ENCODE assay signal across 8 cellular contexts in genomic region chr15:45705510-45706473, GRCh38.
A peak's percentile ranks its signal among the peaks of the same experiment; 100 is the strongest.
DNase-seq lines count a peak whose midpoint lies in the region; ATAC-seq and TF ChIP-seq lines count a peak whose summit lies in the region.

No MANE protein-coding gene starts in this region.

- ATAC-seq in GM19351 (IDR thresholded peaks at IDR 0.05; ENCODE audit: unreplicated experiment) = peak; percentile 89
- ATAC-seq in HG03520 (IDR thresholded peaks at IDR 0.05; ENCODE audit: unreplicated experiment) = peak; percentile 68
- peak; percentile 86 for ATAC-seq in lung (ENCODE audit: insufficient read depth, low FRiP score)

- H3K4me3 ChIP-seq in ectodermal cell (ENCODE audit: insufficient read depth, low read depth, low read length) (peak overlapping the region; percentile 61), lung (peak overlapping the region; percentile 19)

- TF ChIP-seq CTCF in C4-2B (conservative IDR thresholded peaks at IDR 0.05) = peak; percentile 93
- peak; percentile 86 for TF ChIP-seq CTCF in lung (IDR thresholded peaks at IDR 0.05; ENCODE audit: control extremely low read depth, extremely low read depth)

- H3K9me3 ChIP-seq in ectodermal cell (ENCODE audit: control insufficient read depth, low read length) (no peaks in the 10 kb centered on the region), lung (ENCODE audit: control insufficient read depth in 2 of 2, insufficient read depth in 1 of 2, low read length in 1 of 2) (peaks cover 0 to 3% of the 10 kb centered on the region in 2 donors)

- H3K4me1 ChIP-seq in ectodermal cell (ENCODE audit: control insufficient read depth, insufficient read depth, low read length) (peaks cover 7% of the 10 kb centered on the region), lung (ENCODE audit: control insufficient read depth in 2 of 2, insufficient read depth in 2 of 2, low read length in 2 of 2) (peaks cover 0 to 6% of the 10 kb centered on the region in 2 donors)

- H3K27me3 ChIP-seq in ectodermal cell (ENCODE audit: control insufficient read depth, insufficient read depth, low read length, poor library complexity, severe bottlenecking) (peaks cover 7% of the 10 kb centered on the region), lung (ENCODE audit: control insufficient read depth, insufficient read depth) (no peaks in the 10 kb centered on the region)

- DNase-seq in NCI-H524 treated with DMSO at 0.1 percent for 48 hours (lab: John Stamatoyannopoulos, UW) = peak; percentile 84
- peak; percentile 60 to 61 for DNase-seq in activated CD4-positive, alpha-beta T cell treated with anti-CD3 and anti-CD28 coated beads, Interleukin-2, amount 50 U/mL, for 4 hours
- DNase-seq in lung (ENCODE audit: low spot score) = peak; percentile 77
- peak; percentile 23 to 42 (median 40) for DNase-seq in stimulated activated CD4-positive, alpha-beta T cell treated with anti-CD3 and anti-CD28 coated beads, TNF-alpha, amount 100 ng/mL, for 1 hour (ENCODE audit: low read depth in 3 of 3, low spot score in 1 of 3)

- H3K36me3 ChIP-seq in ectodermal cell (ENCODE audit: control insufficient read depth, insufficient read depth, low read length) (no peaks in the 10 kb centered on the region), lung (ENCODE audit: control insufficient read depth in 2 of 2, insufficient read depth in 2 of 2, low read length in 2 of 2) (no peaks in the 10 kb centered on the region)

- WGBS in ectodermal cell, 2 experiments = 3 to 5% methylated on average over 15 of the region's 15 CpGs
- 4 to 6% methylated on average over 15 of the region's 15 CpGs for WGBS in lung, 2 donors

- H3K27ac ChIP-seq in C4-2B (no peak overlapping the region), ectodermal cell (ENCODE audit: insufficient read depth, low read depth, low read length, poor library complexity, severe bottlenecking) (no peak overlapping the region), lung (ENCODE audit: low read depth in 1 of 2, low read length in 1 of 2) (no peak overlapping the region)
